Comparison of ENCODE assay signal across 39 cellular contexts in genomic region chr3:163196815-163197214, GRCh38.
"Had no signal": no experiment of that assay in that cellular context is flagged by ENCODE, and none has a peak within 500 bp of the region (broad histone marks: within the 10 kb centered on the region; RNA-seq: fewer than 3 reads in every experiment).

No MANE protein-coding gene starts in this region.

- ATAC-seq: body of pancreas, PC-3, SK-N-SH treated with all-trans-retinoic acid at 6 μM for 48 hours had no signal

- H3K27ac ChIP-seq: body of pancreas, breast epithelium, Peyer's patch, SJSA1, VCaP had no signal

- H3K36me3 ChIP-seq: breast epithelium, MG63, Peyer's patch, SJSA1 had no signal

- H3K4me1 ChIP-seq: body of pancreas, breast epithelium, Peyer's patch, SJSA1 had no signal

- H3K4me3 ChIP-seq: body of pancreas, breast epithelium, MG63, Peyer's patch, SJSA1 had no signal

- H3K9me3 ChIP-seq: breast epithelium, MG63, Peyer's patch, SJSA1 had no signal

- DNase-seq: activated B cell treated with CpG ODN at 0.5 μM for 24 hours; activated CD4-positive, alpha-beta memory T cell treated with anti-CD3 and anti-CD28 coated beads for 36 hours; activated CD4-positive, alpha-beta T cell treated with anti-CD3 and anti-CD28 coated beads for 4 hours; activated CD4-positive, alpha-beta T cell treated with anti-CD3 and anti-CD28 coated beads, Interleukin-2, amount 50 U/mL, for 1 hour; activated CD4-positive, CD25-positive, alpha-beta regulatory T cell treated with anti-CD3 and anti-CD28 coated beads, Interleukin-2, amount 50 U/mL, for 72 hours; activated CD8-positive, alpha-beta memory T cell treated with anti-CD3 and anti-CD28 coated beads, Interleukin-2, amount 50 U/mL, for 4 hours; activated effector memory CD4-positive, alpha-beta T cell treated with Interleukin-2 at 50 U/mL for 16 hours; activated naive CD4-positive, alpha-beta T cell treated with anti-CD3 and anti-CD28 coated beads, Interleukin-2, amount 10 ng/mL, durations not matched to agents 7 days and 5 days; activated naive CD8-positive, alpha-beta T cell treated with anti-CD3 and anti-CD28 coated beads for 36 hours; activated T-cell treated with anti-CD3 and anti-CD28 coated beads for 4 hours; activated T-cell treated with anti-CD3 and anti-CD28 coated beads, Interleukin-2, amount 50 U/mL, for 48 hours; amygdala; body of pancreas; Kasumi-1; KG1; MG63; MV-4-11; NCI-H1092; NCI-H1436 treated with DMSO at 0.1 percent for 48 hours; NCI-H187; NCI-H2029 treated with DMSO at 0.1 percent for 48 hours; NCI-H2107; NCI-H226; NCI-H446 treated with DMSO at 0.1 percent for 48 hours; NCI-H524; NCI-H69; NCI-H82; PC-3; Peyer's patch; RPMI8226; SHP77 treated with DMSO at 0.1 percent for 48 hours; SW 1271; T-helper 1 cell; T-helper 2 cell; T-helper 9 cell had no signal

- H3K27me3 ChIP-seq: body of pancreas, breast epithelium, MG63, Peyer's patch, SJSA1 had no signal
